In genomic region chr3:53242642-53243041, GRCh38 we compare ENCODE assay signal across 15 cellular contexts. TPM values are rescaled to one million over a fixed set of nuclear protein-coding genes. Genes with fewer than 3 reads are reported as not detected.
A peak's percentile ranks its signal among the peaks of the same experiment; 100 is the strongest.
DNase-seq lines count a peak whose midpoint lies in the region; ATAC-seq and TF ChIP-seq lines count a peak whose summit lies in the region.
"Had no signal": no experiment of that assay in that cellular context is flagged by ENCODE, and none has a peak within 500 bp of the region (broad histone marks: within the 10 kb centered on the region; RNA-seq: fewer than 3 reads in every experiment).

No MANE protein-coding gene starts in this region.

- H3K4me3 Mint-ChIP-seq in activated CD4-positive, alpha-beta T cell treated with anti-CD3 and anti-CD28 coated beads, Interleukin-2, amount 10 ng/mL, durations not matched to agents 7 days and 5 days, result no peak overlapping the region
- H3K4me3 Mint-ChIP-seq in activated CD4-positive, alpha-beta memory T cell treated with anti-CD3 and anti-CD28 coated beads for 36 hours, result no peak overlapping the region
- H3K4me3 Mint-ChIP-seq in natural killer cell treated with Interleukin-12 subunit alpha and Interleukin-12 subunit beta and Interleukin-15 and Interleukin-18, amount 100 ng/mL, for 72 hours, result no peak overlapping the region
- H3K4me3 Mint-ChIP-seq in endothelial cell (ENCODE audit: unreplicated experiment), result no peak overlapping the region
- H3K4me3 Mint-ChIP-seq: activated CD8-positive, alpha-beta T cell treated with anti-CD3 and anti-CD28 coated beads for 36 hours; activated naive CD4-positive, alpha-beta T cell treated with anti-CD3 and anti-CD28 coated beads, Interleukin-2, amount 10 ng/mL, durations not matched to agents 7 days and 5 days; stimulated activated memory B cell treated with anti-CD40 and anti-IgM and Interleukin-4, amounts not matched to agents 10 μg/mL and 1 μg/mL and 100 μg/mL, for 72 hours had no signal

- CTCF ChIA-PET in activated CD4-positive, alpha-beta T cell treated with anti-CD3 and anti-CD28 coated beads, Interleukin-2, amount 10 ng/mL, durations not matched to agents 7 days and 5 days (lab: Charles Lee), result interaction anchor here (1.5 kb wide), 1 partner anchor 12 kb away, joined by 6 read pairs; no protein-coding TSS in a partner anchor
- CTCF ChIA-PET in activated CD4-positive, alpha-beta memory T cell treated with anti-CD3 and anti-CD28 coated beads for 36 hours (lab: Charles Lee), result no interaction called here

- H3K4me3 ChIP-seq in epithelial cell of esophagus (ENCODE audit: low read length) (no peak overlapping the region), mesodermal cell (ENCODE audit: extremely low read depth, insufficient read depth, low read length, poor library complexity, severe bottlenecking) (no peak overlapping the region), aorta (ENCODE audit: low read length in 2 of 2) (no peak overlapping the region)

- POLR2A ChIA-PET in activated CD4-positive, alpha-beta T cell treated with anti-CD3 and anti-CD28 coated beads, Interleukin-2, amount 10 ng/mL, durations not matched to agents 7 days and 5 days (lab: Charles Lee), result no interaction called here
- POLR2A ChIA-PET in activated CD4-positive, alpha-beta memory T cell treated with anti-CD3 and anti-CD28 coated beads for 36 hours (lab: Charles Lee), result no interaction called here

- peak overlapping the region; percentile 30 for H3K27ac ChIP-seq in mesodermal cell (ENCODE audit: low read depth, low read length, severe bottlenecking)
- no peak overlapping the region for H3K27ac ChIP-seq in aorta (ENCODE audit: low read depth in 1 of 2, low read length in 2 of 2)

- H3K27me3 ChIP-seq in aorta (ENCODE audit: control insufficient read depth in 1 of 2, insufficient read depth in 2 of 2, low read length in 1 of 2), result no peaks in the 10 kb centered on the region

- peak; percentile 9 for ATAC-seq in aorta (ENCODE audit: low FRiP score)
- no peak for ATAC-seq in natural killer cell treated with Interleukin-12 subunit alpha and Interleukin-12 subunit beta and Interleukin-15 and Interleukin-18, amount 100 ng/mL, for 72 hours
- ATAC-seq: activated CD8-positive, alpha-beta T cell treated with anti-CD3 and anti-CD28 coated beads for 36 hours; stimulated activated memory B cell treated with anti-CD40 and anti-IgM and Interleukin-4, amounts not matched to agents 10 μg/mL and 1 μg/mL and 100 μg/mL, for 72 hours had no signal

- H3K4me1 ChIP-seq in mesodermal cell (ENCODE audit: control insufficient read depth, insufficient read depth, low read length, poor library complexity, severe bottlenecking), result peaks cover 32% of the 10 kb centered on the region
- H3K4me1 ChIP-seq in aorta (ENCODE audit: control insufficient read depth in 1 of 2, insufficient read depth in 2 of 2, low read length in 2 of 2), result no peaks in the 10 kb centered on the region

- peaks cover 93% of the 10 kb centered on the region for H3K36me3 ChIP-seq in mesodermal cell (ENCODE audit: control insufficient read depth, insufficient read depth, low read length)
- no peaks in the 10 kb centered on the region for H3K36me3 ChIP-seq in aorta (ENCODE audit: control insufficient read depth in 1 of 2, insufficient read depth in 2 of 2, low read length in 1 of 2)

- no peaks in the 10 kb centered on the region for H3K9me3 Mint-ChIP-seq in activated CD4-positive, alpha-beta T cell treated with anti-CD3 and anti-CD28 coated beads, Interleukin-2, amount 10 ng/mL, durations not matched to agents 7 days and 5 days
- H3K9me3 Mint-ChIP-seq in activated CD4-positive, alpha-beta memory T cell treated with anti-CD3 and anti-CD28 coated beads for 36 hours, result no peaks in the 10 kb centered on the region
- no peaks in the 10 kb centered on the region for H3K9me3 Mint-ChIP-seq in natural killer cell treated with Interleukin-12 subunit alpha and Interleukin-12 subunit beta and Interleukin-15 and Interleukin-18, amount 100 ng/mL, for 72 hours
- H3K9me3 Mint-ChIP-seq in endothelial cell (ENCODE audit: unreplicated experiment), result no peaks in the 10 kb centered on the region
- H3K9me3 Mint-ChIP-seq: activated CD8-positive, alpha-beta T cell treated with anti-CD3 and anti-CD28 coated beads for 36 hours; activated naive CD4-positive, alpha-beta T cell treated with anti-CD3 and anti-CD28 coated beads, Interleukin-2, amount 10 ng/mL, durations not matched to agents 7 days and 5 days; stimulated activated memory B cell treated with anti-CD40 and anti-IgM and Interleukin-4, amounts not matched to agents 10 μg/mL and 1 μg/mL and 100 μg/mL, for 72 hours had no signal

- intact Hi-C loops in aorta (cut with DNase I), result no loop called here
- intact Hi-C loops in activated CD4-positive, alpha-beta memory T cell treated with anti-CD3 and anti-CD28 coated beads for 36 hours (cut with micrococcal nuclease), result no loop called here

- peaks cover 7% of the 10 kb centered on the region for H3K4me1 Mint-ChIP-seq in activated CD4-positive, alpha-beta T cell treated with anti-CD3 and anti-CD28 coated beads, Interleukin-2, amount 10 ng/mL, durations not matched to agents 7 days and 5 days
- peaks cover 1% of the 10 kb centered on the region for H3K4me1 Mint-ChIP-seq in activated CD4-positive, alpha-beta memory T cell treated with anti-CD3 and anti-CD28 coated beads for 36 hours (ENCODE audit: low read depth)
- peaks cover 6 to 12% of the 10 kb centered on the region in 2 donors for H3K4me1 Mint-ChIP-seq in natural killer cell treated with Interleukin-12 subunit alpha and Interleukin-12 subunit beta and Interleukin-15 and Interleukin-18, amount 100 ng/mL, for 72 hours (ENCODE audit: low read depth in 2 of 2)
- peaks cover 33% of the 10 kb centered on the region for H3K4me1 Mint-ChIP-seq in endothelial cell (ENCODE audit: unreplicated experiment)

- peaks cover 14% of the 10 kb centered on the region for H3K36me3 Mint-ChIP-seq in activated CD4-positive, alpha-beta T cell treated with anti-CD3 and anti-CD28 coated beads, Interleukin-2, amount 10 ng/mL, durations not matched to agents 7 days and 5 days (ENCODE audit: low read depth)
- H3K36me3 Mint-ChIP-seq in activated CD4-positive, alpha-beta memory T cell treated with anti-CD3 and anti-CD28 coated beads for 36 hours, result peaks cover 12% of the 10 kb centered on the region
- no peaks in the 10 kb centered on the region for H3K36me3 Mint-ChIP-seq in natural killer cell treated with Interleukin-12 subunit alpha and Interleukin-12 subunit beta and Interleukin-15 and Interleukin-18, amount 100 ng/mL, for 72 hours
- peaks cover 8% of the 10 kb centered on the region for H3K36me3 Mint-ChIP-seq in endothelial cell (ENCODE audit: low read depth, unreplicated experiment)

- WGBS in mesodermal cell (ENCODE audit: insufficient coverage in 2 of 2), 2 experiments, result 100% methylated on average over 3 to 4 of the region's 4 CpGs
- WGBS in aorta, 2 donors, result 74 to 89% methylated on average over 4 of the region's 4 CpGs

- H3K27me3 Mint-ChIP-seq in activated CD4-positive, alpha-beta T cell treated with anti-CD3 and anti-CD28 coated beads, Interleukin-2, amount 10 ng/mL, durations not matched to agents 7 days and 5 days, result no peaks in the 10 kb centered on the region
- no peaks in the 10 kb centered on the region for H3K27me3 Mint-ChIP-seq in activated CD4-positive, alpha-beta memory T cell treated with anti-CD3 and anti-CD28 coated beads for 36 hours
- no peaks in the 10 kb centered on the region for H3K27me3 Mint-ChIP-seq in natural killer cell treated with Interleukin-12 subunit alpha and Interleukin-12 subunit beta and Interleukin-15 and Interleukin-18, amount 100 ng/mL, for 72 hours
- peaks cover 2% of the 10 kb centered on the region for H3K27me3 Mint-ChIP-seq in endothelial cell (ENCODE audit: unreplicated experiment)
- H3K27me3 Mint-ChIP-seq: activated CD8-positive, alpha-beta T cell treated with anti-CD3 and anti-CD28 coated beads for 36 hours; activated naive CD4-positive, alpha-beta T cell treated with anti-CD3 and anti-CD28 coated beads, Interleukin-2, amount 10 ng/mL, durations not matched to agents 7 days and 5 days; stimulated activated memory B cell treated with anti-CD40 and anti-IgM and Interleukin-4, amounts not matched to agents 10 μg/mL and 1 μg/mL and 100 μg/mL, for 72 hours had no signal

- peak overlapping the region; percentile 25 for H3K27ac Mint-ChIP-seq in activated CD4-positive, alpha-beta T cell treated with anti-CD3 and anti-CD28 coated beads, Interleukin-2, amount 10 ng/mL, durations not matched to agents 7 days and 5 days
- no peak overlapping the region for H3K27ac Mint-ChIP-seq in activated CD4-positive, alpha-beta memory T cell treated with anti-CD3 and anti-CD28 coated beads for 36 hours
- H3K27ac Mint-ChIP-seq in natural killer cell treated with Interleukin-12 subunit alpha and Interleukin-12 subunit beta and Interleukin-15 and Interleukin-18, amount 100 ng/mL, for 72 hours, result no peak overlapping the region
- no peak overlapping the region for H3K27ac Mint-ChIP-seq in endothelial cell (ENCODE audit: unreplicated experiment)
- H3K27ac Mint-ChIP-seq: activated CD8-positive, alpha-beta T cell treated with anti-CD3 and anti-CD28 coated beads for 36 hours; activated naive CD4-positive, alpha-beta T cell treated with anti-CD3 and anti-CD28 coated beads, Interleukin-2, amount 10 ng/mL, durations not matched to agents 7 days and 5 days; stimulated activated memory B cell treated with anti-CD40 and anti-IgM and Interleukin-4, amounts not matched to agents 10 μg/mL and 1 μg/mL and 100 μg/mL, for 72 hours had no signal

- H3K9me3 ChIP-seq in mesodermal cell (ENCODE audit: control insufficient read depth, low read length) (no peaks in the 10 kb centered on the region), aorta (ENCODE audit: control insufficient read depth, low read length) (no peaks in the 10 kb centered on the region)

- no peak for DNase-seq in activated CD4-positive, alpha-beta T cell treated with anti-CD3 and anti-CD28 coated beads, Interleukin-2, amount 10 ng/mL, durations not matched to agents 7 days and 5 days
- no peak for DNase-seq in activated CD4-positive, alpha-beta T cell treated with anti-CD3 and anti-CD28 coated beads for 1 hour
- DNase-seq in epithelial cell of esophagus (ENCODE audit: low read depth) (peak; percentile 21), aorta (no peak), endothelial cell (ENCODE audit: low spot score) (no peak)
- DNase-seq in activated CD4-positive, alpha-beta memory T cell treated with anti-CD3 and anti-CD28 coated beads for 36 hours, result no peak
- DNase-seq in natural killer cell treated with Interleukin-12 subunit alpha and Interleukin-12 subunit beta and Interleukin-15 and Interleukin-18, amount 100 ng/mL, for 72 hours (ENCODE audit: low spot score), result no peak
- DNase-seq: ACHN; activated CD8-positive, alpha-beta T cell treated with anti-CD3 and anti-CD28 coated beads for 36 hours; activated naive CD4-positive, alpha-beta T cell treated with anti-CD3 and anti-CD28 coated beads, Interleukin-2, amount 10 ng/mL, durations not matched to agents 7 days and 5 days; DND-41; effector CD8-positive, alpha-beta T cell; NCI-H1694 treated with DMSO at 0.1 percent for 48 hours had no signal

- TF ChIP-seq CTCF in epithelial cell of esophagus (IDR thresholded peaks at IDR 0.05; ENCODE audit: insufficient read depth, low read depth, low read length, missing control alignments) (no peak), endothelial cell (IDR thresholded peaks at IDR 0.05; ENCODE audit: unreplicated experiment) (no peak)

RNA-seq across cellular contexts. Expression of gene TKT, which starts 13.2 kb away (rescaled TPM):
- total RNA-seq in activated CD4-positive, alpha-beta T cell treated with anti-CD3 and anti-CD28 coated beads, Interleukin-2, amount 10 ng/mL, durations not matched to agents 7 days and 5 days, result 100 to 1,000 TPM; 224 to 228 TPM
- 684 TPM for polyA plus RNA-seq in mesodermal cell (2013, experiment 1 of 2)
- 577 TPM for polyA plus RNA-seq in mesodermal cell (2013, experiment 2 of 2)
- 100 to 1,000 TPM; 109 to 183 TPM for total RNA-seq in aorta
- 100 to 1,000 TPM in 1 of 2 donors, 10 to 100 TPM in 1; 92.4 to 208 TPM for polyA plus RNA-seq in aorta
- 100 to 1,000 TPM; 252 to 254 TPM for total RNA-seq in activated CD4-positive, alpha-beta memory T cell treated with anti-CD3 and anti-CD28 coated beads for 36 hours
- 100 to 1,000 TPM; 171 to 339 TPM for total RNA-seq in natural killer cell treated with Interleukin-12 subunit alpha and Interleukin-12 subunit beta and Interleukin-15 and Interleukin-18, amount 100 ng/mL, for 72 hours
- 305 TPM for total RNA-seq in endothelial cell (ENCODE audit: unreplicated experiment)
